Comparison of ENCODE assay signal across 25 cellular contexts in genomic region chr14:79051009-79051710, GRCh38.
DNase-seq lines count a peak whose midpoint lies in the region; ATAC-seq and TF ChIP-seq lines count a peak whose summit lies in the region.
"Had no signal": no experiment of that assay in that cellular context is flagged by ENCODE, and none has a peak within 500 bp of the region (broad histone marks: within the 10 kb centered on the region; RNA-seq: fewer than 3 reads in every experiment).

No MANE protein-coding gene starts in this region.

- no peaks in the 10 kb centered on the region for H3K27me3 ChIP-seq in ACC112 (ENCODE audit: insufficient read depth, low read length)
- H3K27me3 ChIP-seq in body of pancreas: no peaks in the 10 kb centered on the region
- H3K27me3 ChIP-seq in muscle layer of duodenum (ENCODE audit: low read depth, low read length): no peaks in the 10 kb centered on the region
- H3K27me3 ChIP-seq: neural progenitor cell, Peyer's patch, vagina had no signal

- no peak overlapping the region for H3K4me2 ChIP-seq in OCI-LY7 (ENCODE audit: low read length)
- H3K4me2 ChIP-seq: neural progenitor cell had no signal

- no peak overlapping the region for H3K27ac ChIP-seq in ACC112 (ENCODE audit: low read depth, low read length)
- H3K27ac ChIP-seq in body of pancreas: no peak overlapping the region
- peak overlapping the region; percentile 64 for H3K27ac ChIP-seq in muscle layer of duodenum (ENCODE audit: low read length)
- no peak overlapping the region for H3K27ac ChIP-seq in OCI-LY7 (ENCODE audit: low read depth, low read length, poor library complexity, severe bottlenecking)
- H3K27ac ChIP-seq: GM23248, left ventricle myocardium inferior, neural progenitor cell, SJSA1, vagina had no signal

- H3K4me3 ChIP-seq in ACC112 (ENCODE audit: low read depth, low read length) (no peak overlapping the region), body of pancreas (no peak overlapping the region), muscle layer of duodenum (ENCODE audit: low read depth in 1 of 2, low read length in 2 of 2) (no peak overlapping the region), OCI-LY7 (ENCODE audit: low read depth, low read length, poor library complexity, severe bottlenecking) (no peak overlapping the region), lower leg skin (ENCODE audit: low read depth, poor library complexity, severe bottlenecking) (no peak overlapping the region)
- H3K4me3 ChIP-seq: GM23248, left ventricle myocardium inferior, neural progenitor cell, Peyer's patch, SJSA1, vagina had no signal

- H3K9me3 ChIP-seq in body of pancreas (no peaks in the 10 kb centered on the region), muscle layer of duodenum (ENCODE audit: control insufficient read depth in 1 of 2, low read length in 2 of 2) (no peaks in the 10 kb centered on the region), OCI-LY7 (ENCODE audit: low read length) (no peaks in the 10 kb centered on the region)
- H3K9me3 ChIP-seq: left ventricle myocardium inferior, Peyer's patch, SJSA1, vagina had no signal

- POLR2A ChIA-PET in OCI-LY7 (lab: Charles Lee): no interaction called here

- no peaks in the 10 kb centered on the region for H3K9me2 ChIP-seq in OCI-LY7 (ENCODE audit: insufficient read depth, low read length)

- no TSS peak for BruUV-seq in OCI-LY7 (replicated peaks; lab: Mats Ljungman, UMichigan)

- H3K79me2 ChIP-seq in ACC112 (ENCODE audit: control insufficient read depth, insufficient read depth, low read length, unreplicated experiment) (no peaks in the 10 kb centered on the region), OCI-LY7 (ENCODE audit: insufficient read depth, low read depth, low read length) (no peaks in the 10 kb centered on the region)

- H3K36me3 ChIP-seq in ACC112 (ENCODE audit: insufficient read depth, low read length) (no peaks in the 10 kb centered on the region), body of pancreas (replicated peaks in 1 of 2; ENCODE audit: insufficient read depth in 1 of 2, low read depth in 2 of 2) (no peaks in the 10 kb centered on the region), muscle layer of duodenum (ENCODE audit: control insufficient read depth in 1 of 2, insufficient read depth in 2 of 2, low read length in 2 of 2) (no peaks in the 10 kb centered on the region), OCI-LY7 (ENCODE audit: insufficient read depth, low read length) (no peaks in the 10 kb centered on the region)
- H3K36me3 ChIP-seq: left ventricle myocardium inferior, neural progenitor cell, Peyer's patch, SJSA1, vagina had no signal

- peak overlapping the region; percentile 0 for H2AFZ ChIP-seq in ACC112 (ENCODE audit: low read length, unreplicated experiment)
- H2AFZ ChIP-seq in OCI-LY7 (ENCODE audit: low read length): no peak overlapping the region
- H2AFZ ChIP-seq: GM23248, neural progenitor cell had no signal

- ATAC-seq in body of pancreas: peak; percentile 67
- ATAC-seq: activated T-cell treated with anti-CD3 and anti-CD28 coated beads, Interleukin-2, amount 50 U/mL, for 4 hours had no signal

- CTCF ChIA-PET in OCI-LY7 (lab: Charles Lee; ENCODE audit: unreplicated experiment): no interaction called here

- H4K20me1 ChIP-seq in OCI-LY7 (ENCODE audit: insufficient read depth, low read length): no peaks in the 10 kb centered on the region

- WGBS in body of pancreas, 2 donors: 38 to 49% methylated on average over 6 of the region's 6 CpGs
- WGBS in lower leg skin, 2 donors: 55 to 61% methylated on average over 6 of the region's 6 CpGs

- DNase-seq in Kasumi-1 (lab: John Stamatoyannopoulos, UW) (peak; percentile 39 to 46), body of pancreas (no peak), AG20443 (ENCODE audit: low spot score) (no peak), OCI-LY7 (ENCODE audit: low spot score) (no peak), lower leg skin (ENCODE audit: low spot score in 2 of 2) (no peak)
- DNase-seq in activated effector memory CD4-positive, alpha-beta T cell treated with anti-CD3 and anti-CD28 coated beads, Interleukin-2, amount 50 U/mL, for 16 hours: no peak
- DNase-seq: ACHN; activated naive CD4-positive, alpha-beta T cell treated with anti-CD3 and anti-CD28 coated beads, Interleukin-2, amount 50 U/mL, for 16 hours; activated T-cell treated with anti-CD3 and anti-CD28 coated beads, Interleukin-2, amount 50 U/mL, for 4 hours; anterior cingulate cortex; cerebellar nuclear complex; effector CD8-positive, alpha-beta T cell; GF-D8; GM23248; head of caudate nucleus; left ventricle myocardium inferior; NCI-H187 treated with DMSO at 0.1 percent for 48 hours; Peyer's patch; stimulated activated CD4-positive, alpha-beta T cell treated with anti-CD3 and anti-CD28 coated beads, Interleukin-4, amount 100 ng/mL, for 4 hours; T-helper 2 cell had no signal

- peaks cover 10% of the 10 kb centered on the region for H3K4me1 ChIP-seq in ACC112 (ENCODE audit: control insufficient read depth, insufficient read depth, low read length, unreplicated experiment)
- no peaks in the 10 kb centered on the region for H3K4me1 ChIP-seq in body of pancreas
- peaks cover 0 to 5% of the 10 kb centered on the region in 2 donors for H3K4me1 ChIP-seq in muscle layer of duodenum (ENCODE audit: control insufficient read depth in 1 of 2, insufficient read depth in 2 of 2, low read length in 2 of 2)
- H3K4me1 ChIP-seq in OCI-LY7 (ENCODE audit: insufficient read depth, low read length, poor library complexity, severe bottlenecking): no peaks in the 10 kb centered on the region
- H3K4me1 ChIP-seq: left ventricle myocardium inferior, Peyer's patch, SJSA1 had no signal

- TF ChIP-seq CTCF in body of pancreas (IDR thresholded peaks at IDR 0.05) (no peak), OCI-LY7 (conservative IDR thresholded peaks at IDR 0.05; ENCODE audit: low read length) (no peak), lower leg skin (IDR thresholded peaks at IDR 0.05) (no peak)

- TF ChIP-seq POLR2A in body of pancreas (IDR thresholded peaks at IDR 0.05): no peak
- TF ChIP-seq POLR2A in lower leg skin (IDR thresholded peaks at IDR 0.05): no peak

- intact Hi-C loops in body of pancreas (cut with DNase I): no loop called here
- intact Hi-C loops in OCI-LY7 (cut with micrococcal nuclease; ENCODE audit: unreplicated experiment): no loop called here
- intact Hi-C loops in lower leg skin (cut with DNase I; ENCODE audit: low total_unique reads): no loop called here

Comparison
In these comparisons a context has a peak if more than half of its experiments do, and no peak if none do; other contexts are left out.
1. DNase-seq: peak in Kasumi-1 (2 of 2); none in body of pancreas (0 of 4), AG20443 (single experiment), activated effector memory CD4-positive, alpha-beta T cell treated with anti-CD3 and anti-CD28 coated beads, Interleukin-2, amount 50 U/mL, for 16 hours (single experiment), OCI-LY7 (single experiment) and lower leg skin (0 of 2).